Comparison of ENCODE assay signal across 8 cellular contexts in the genomic region with DNA sequence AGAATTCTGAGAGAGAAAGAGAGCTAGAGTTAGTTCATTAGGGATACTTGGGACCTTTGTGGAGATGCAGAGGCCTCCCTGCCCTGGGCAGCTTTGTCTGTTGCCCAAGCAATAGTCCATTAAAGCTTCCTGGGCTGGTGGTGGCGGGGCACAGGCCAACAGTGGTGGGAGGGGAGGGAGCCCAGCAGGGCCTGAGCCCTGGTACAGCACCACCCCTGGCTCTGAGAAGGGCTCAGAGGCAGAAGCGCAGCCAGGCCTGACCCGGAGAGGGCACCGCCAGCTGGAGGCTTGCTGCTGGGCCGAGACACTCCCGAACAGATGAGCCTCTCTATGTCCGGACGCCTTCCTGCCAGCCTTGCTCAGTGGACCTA.
DNase-seq lines count a peak whose midpoint lies in the region; ATAC-seq and TF ChIP-seq lines count a peak whose summit lies in the region.

No MANE protein-coding gene starts in this region.

- WGBS in testis, 2 donors: 43% methylated on average over 4 of the region's 8 CpGs; no CpG with 5 or more reads in 1 of the 2 donors

- H3K27ac ChIP-seq in RWPE2 (ENCODE audit: poor library complexity, severe bottlenecking) (peak overlapping the region; percentile 64), testis (peak overlapping the region; percentile 44 to 72)

- H3K9me3 ChIP-seq in RWPE2 (ENCODE audit: severe bottlenecking) (no peaks in the 10 kb centered on the region), mucosa of stomach (ENCODE audit: control insufficient read depth, low read length) (no peaks in the 10 kb centered on the region), testis (no peaks in the 10 kb centered on the region)

- no peak for ATAC-seq in RWPE2 (ENCODE audit: low read depth)
- ATAC-seq in GM18517 (IDR thresholded peaks at IDR 0.05; ENCODE audit: unreplicated experiment): no peak
- ATAC-seq in HG03039 (IDR thresholded peaks at IDR 0.05; ENCODE audit: unreplicated experiment): no peak
- ATAC-seq in HG03108 (IDR thresholded peaks at IDR 0.05; ENCODE audit: unreplicated experiment): no peak

- no peak overlapping the region for H3K4me3 ChIP-seq in RWPE2 (ENCODE audit: severe bottlenecking)
- H3K4me3 ChIP-seq in epithelial cell of proximal tubule (ENCODE audit: low read depth, low read length): peak overlapping the region; percentile 1
- no peak overlapping the region for H3K4me3 ChIP-seq in mucosa of stomach (ENCODE audit: low read length)
- H3K4me3 ChIP-seq in testis: no peak overlapping the region

- H3K27me3 ChIP-seq in RWPE2 (ENCODE audit: insufficient read depth, poor library complexity, severe bottlenecking): no peaks in the 10 kb centered on the region
- no peaks in the 10 kb centered on the region for H3K27me3 ChIP-seq in mucosa of stomach (ENCODE audit: control insufficient read depth, insufficient read depth, low read length)
- H3K27me3 ChIP-seq in testis: no peaks in the 10 kb centered on the region

- H3K36me3 ChIP-seq in RWPE2 (ENCODE audit: low read depth) (no peaks in the 10 kb centered on the region), mucosa of stomach (ENCODE audit: control insufficient read depth, insufficient read depth, low read length) (no peaks in the 10 kb centered on the region), testis (ENCODE audit: low read depth, missing control alignments) (no peaks in the 10 kb centered on the region)

- no peak for TF ChIP-seq POLR2A in testis (IDR thresholded peaks at IDR 0.05)

- DNase-seq in RWPE2 (ENCODE audit: low spot score) (no peak), epithelial cell of proximal tubule (ENCODE audit: low read depth) (no peak), testis (no peak), epidermal melanocyte (ENCODE audit: insufficient read length, low spot score) (no peak)

- peak overlapping the region; percentile 50 for H3K9ac ChIP-seq in mucosa of stomach (ENCODE audit: low read length)

- H3K4me1 ChIP-seq in RWPE2 (ENCODE audit: insufficient read depth, poor library complexity, severe bottlenecking) (peaks cover 11% of the 10 kb centered on the region), mucosa of stomach (ENCODE audit: control insufficient read depth, insufficient read depth, low read length) (peaks cover 30% of the 10 kb centered on the region), testis (peaks cover 13% of the 10 kb centered on the region)

- intact Hi-C loops in testis (cut with DNase I; ENCODE audit: low total_unique reads): no loop called here

- TF ChIP-seq CTCF in RWPE2 (IDR thresholded peaks at IDR 0.05; ENCODE audit: poor library complexity, severe bottlenecking): no peak
- TF ChIP-seq CTCF in epithelial cell of proximal tubule (conservative IDR thresholded peaks at IDR 0.05; ENCODE audit: low read depth, low read length): no peak
- no peak for TF ChIP-seq CTCF in testis (IDR thresholded peaks at IDR 0.05)
